In the genomic region with DNA sequence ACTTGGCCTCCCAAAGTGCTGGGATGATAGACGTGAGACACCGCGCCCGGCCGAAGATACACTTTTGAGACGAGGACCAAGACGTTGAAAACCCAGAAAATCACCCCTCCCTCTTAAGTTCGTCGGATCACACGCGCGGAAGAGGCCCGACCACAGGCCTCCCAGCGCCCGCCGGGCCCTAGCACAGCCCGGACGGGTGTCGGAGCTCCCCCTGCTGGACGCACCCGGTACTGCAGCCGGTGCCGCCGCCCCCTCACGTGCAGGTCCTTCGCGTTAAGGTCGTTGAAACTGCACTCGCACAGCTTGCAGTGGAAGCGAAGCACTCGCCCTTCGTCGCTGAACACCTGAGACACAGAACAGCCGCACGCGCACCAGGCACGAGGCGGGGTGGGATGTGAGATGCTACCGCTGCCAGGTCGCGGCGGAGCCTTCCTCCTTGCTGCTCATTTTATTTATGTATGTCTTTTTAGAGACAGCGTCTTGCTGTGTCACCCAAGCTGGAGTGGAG, we compare ENCODE assay signal across 8 cellular contexts.
DNase-seq lines count a peak whose midpoint lies in the region; ATAC-seq and TF ChIP-seq lines count a peak whose summit lies in the region.

No MANE protein-coding gene starts in this region.

- H3K4me3 ChIP-seq in GM12865 (ENCODE audit: low read depth, low read length) (no peak overlapping the region), coronary artery (no peak overlapping the region)

- no peak overlapping the region for H3K27ac ChIP-seq in coronary artery

- no peak for ATAC-seq in HG03571 (IDR thresholded peaks at IDR 0.05; ENCODE audit: unreplicated experiment)

- TF ChIP-seq CTCF in GM12865 (IDR thresholded peaks at IDR 0.05; ENCODE audit: insufficient read depth, low read depth, low read length, missing control alignments), result peak; percentile 96
- TF ChIP-seq CTCF in coronary artery (IDR thresholded peaks at IDR 0.05), result peak; percentile 88

- DNase-seq in GM12865 (ENCODE audit: low read depth) (peak; percentile 76), NCI-H2029 (lab: John Stamatoyannopoulos, UW) (peak; percentile 39), coronary artery (ENCODE audit: low spot score) (no peak), medulla oblongata (ENCODE audit: extremely low spot score) (peak; percentile 13), cortex of kidney (lab: John Stamatoyannopoulos, UW) (no peak)
- peak; percentile 80 to 96 for DNase-seq in activated CD4-positive, alpha-beta T cell treated with anti-CD3 and anti-CD28 coated beads, Interleukin-2, amount 50 U/mL, for 24 hours (ENCODE audit: low read depth in 1 of 2, low spot score in 1 of 2)
- DNase-seq in stimulated activated CD8-positive, alpha-beta memory T cell treated with anti-CD3 and anti-CD28 coated beads, Interleukin-4, amount 100 ng/mL, for 24 hours (ENCODE audit: low read depth), result peak; percentile 83

Comparison
In these comparisons a context has a peak if more than half of its experiments do, and no peak if none do; other contexts are left out.
1. DNase-seq: peak in GM12865 (single experiment), NCI-H2029 (single experiment), activated CD4-positive, alpha-beta T cell treated with anti-CD3 and anti-CD28 coated beads, Interleukin-2, amount 50 U/mL, for 24 hours (2 of 2), medulla oblongata (single experiment) and stimulated activated CD8-positive, alpha-beta memory T cell treated with anti-CD3 and anti-CD28 coated beads, Interleukin-4, amount 100 ng/mL, for 24 hours (single experiment); none in coronary artery (single experiment) and cortex of kidney (single experiment).